ENCODE assay signal across 8 cellular contexts in the genomic region with DNA sequence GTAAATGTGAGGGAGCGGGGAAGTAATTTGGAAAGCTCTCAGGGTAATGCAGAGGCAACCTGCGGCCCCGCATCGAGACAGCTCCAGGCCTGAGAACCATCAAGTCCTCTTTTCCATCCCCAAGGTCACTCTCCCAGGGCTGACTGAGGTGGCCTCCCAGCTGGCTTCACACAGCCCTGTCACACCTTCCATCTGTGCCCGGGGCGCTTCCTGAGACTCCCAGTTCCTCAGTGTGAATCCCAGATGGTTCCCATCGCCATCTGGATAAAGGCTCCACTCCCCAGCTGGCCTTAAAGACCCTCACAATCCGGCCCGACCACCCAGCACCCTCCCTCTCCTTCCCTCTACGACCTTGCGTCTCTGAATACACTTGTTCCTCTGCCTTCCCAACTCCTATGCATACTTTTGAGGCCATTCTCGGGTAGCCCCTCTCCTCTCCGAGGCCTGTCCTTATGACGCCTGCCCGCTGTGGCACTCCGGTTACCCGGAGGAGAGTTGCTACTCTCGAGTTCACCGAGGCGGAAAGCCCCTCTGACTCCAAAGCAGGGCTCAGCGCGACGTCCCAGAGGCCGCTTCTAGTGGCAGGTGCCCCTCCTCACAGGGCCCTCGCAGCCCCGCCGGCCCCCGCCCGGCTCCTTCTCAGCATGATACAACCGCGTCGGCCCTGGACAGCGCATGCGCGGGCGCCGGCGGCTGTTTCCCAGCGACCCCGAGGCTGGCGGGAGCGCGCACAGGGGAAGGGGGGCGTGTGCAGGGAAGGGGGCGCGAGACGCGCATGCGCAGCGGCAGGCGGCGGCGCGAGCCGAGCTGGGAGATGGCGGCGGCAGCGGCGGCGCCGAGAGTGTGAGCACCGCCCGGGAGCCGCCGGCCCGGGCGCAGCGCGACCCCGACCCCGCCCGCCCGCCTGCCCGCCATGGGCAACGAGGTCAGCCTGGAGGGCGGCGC. TPM values are rescaled to one million over a fixed set of nuclear protein-coding genes. Genes with fewer than 3 reads are reported as not detected.
DNase-seq lines count a peak whose midpoint lies in the region; ATAC-seq and TF ChIP-seq lines count a peak whose summit lies in the region.

Gene BSN (plus strand): TSS at position 788 of the 945 bp plus-strand sequence. CDS start 126 bp downstream, at position 914.

- peaks cover 11% of the 10 kb centered on the region for H3K4me1 Mint-ChIP-seq in activated CD4-positive, alpha-beta T cell treated with anti-CD3 and anti-CD28 coated beads for 36 hours
- H3K4me1 Mint-ChIP-seq in chondrocyte (ENCODE audit: low read depth) = peaks cover 17% of the 10 kb centered on the region

- H3K27me3 Mint-ChIP-seq in activated CD4-positive, alpha-beta T cell treated with anti-CD3 and anti-CD28 coated beads for 36 hours = peaks cover 34% of the 10 kb centered on the region
- H3K27me3 Mint-ChIP-seq in chondrocyte (ENCODE audit: low read depth) = peaks cover 10% of the 10 kb centered on the region

- POLR2A ChIA-PET in activated CD4-positive, alpha-beta T cell treated with anti-CD3 and anti-CD28 coated beads for 36 hours (lab: Charles Lee) = interaction anchor here (0.6 to 1.4 kb wide), 2 partner anchors 14 to 220 kb away, joined by 3 to 7 read pairs; no protein-coding TSS in a partner anchor

- intact Hi-C loops in activated CD4-positive, alpha-beta T cell treated with anti-CD3 and anti-CD28 coated beads for 36 hours (cut with DNase I, micrococcal nuclease) = loop anchor here in 1 of 2 experiments (1.0 to 10.0 kb wide), 9 partner anchors 15 to 673 kb away; partner anchors contain the start of genes APEH, DAG1, MST1 and NICN1

- CTCF ChIA-PET in activated CD4-positive, alpha-beta T cell treated with anti-CD3 and anti-CD28 coated beads for 36 hours (lab: Charles Lee) = interaction anchor here (0.6 to 6.5 kb wide), 3 partner anchors 14 to 169 kb away, joined by 3 to 37 read pairs (median 13); no protein-coding TSS in a partner anchor

- no peaks in the 10 kb centered on the region for H3K36me3 Mint-ChIP-seq in activated CD4-positive, alpha-beta T cell treated with anti-CD3 and anti-CD28 coated beads for 36 hours (ENCODE audit: low read depth)
- no peaks in the 10 kb centered on the region for H3K36me3 Mint-ChIP-seq in chondrocyte (ENCODE audit: low read depth)

- H3K9me3 Mint-ChIP-seq in activated CD4-positive, alpha-beta T cell treated with anti-CD3 and anti-CD28 coated beads for 36 hours (ENCODE audit: low read depth) = no peaks in the 10 kb centered on the region
- H3K9me3 Mint-ChIP-seq in chondrocyte (ENCODE audit: low read depth) = no peaks in the 10 kb centered on the region

- no peak for TF ChIP-seq CTCF in AG09309 (IDR thresholded peaks at IDR 0.05; ENCODE audit: control insufficient read depth, insufficient read depth, low read depth, low read length, missing control alignments)
- no peak for TF ChIP-seq CTCF in chondrocyte (IDR thresholded peaks at IDR 0.05)

- ATAC-seq in GM19035 (IDR thresholded peaks at IDR 0.05; ENCODE audit: unreplicated experiment) = peak; percentile 79
- ATAC-seq in HG03354 (IDR thresholded peaks at IDR 0.05; ENCODE audit: poor library complexity, severe bottlenecking, unreplicated experiment) = peak; percentile 84
- ATAC-seq in activated CD4-positive, alpha-beta T cell treated with anti-CD3 and anti-CD28 coated beads for 36 hours = peak; percentile 92

- DNase-seq in AG09309 (ENCODE audit: low read depth) = peak; percentile 37
- peak; percentile 73 to 91 for DNase-seq in NCI-H446 (lab: John Stamatoyannopoulos, UW)
- peak; percentile 95 for DNase-seq in activated CD4-positive, alpha-beta T cell treated with anti-CD3 and anti-CD28 coated beads for 36 hours
- no peak for DNase-seq in chondrocyte (ENCODE audit: low spot score)
- peak; percentile 91 for DNase-seq in kidney tubule cell (ENCODE audit: low spot score)
- peak; percentile 70 to 71 for DNase-seq in stimulated activated CD4-positive, alpha-beta T cell treated with anti-CD3 and anti-CD28 coated beads, Interleukin-1b, Interleukin-23, amount 100 ng/mL, for 1 hour (ENCODE audit: low read depth in 2 of 2)

- H3K4me3 Mint-ChIP-seq in activated CD4-positive, alpha-beta T cell treated with anti-CD3 and anti-CD28 coated beads for 36 hours = peak within 1 kb of the TSS; percentile 72
- H3K4me3 Mint-ChIP-seq in chondrocyte (ENCODE audit: unreplicated experiment) = peak within 1 kb of the TSS; percentile 93

- H3K4me3 ChIP-seq in AG09309 (ENCODE audit: control insufficient read depth, low read depth, low read length) = peak within 1 kb of the TSS; percentile 71

- H3K27ac Mint-ChIP-seq in activated CD4-positive, alpha-beta T cell treated with anti-CD3 and anti-CD28 coated beads for 36 hours = peak within 1 kb of the TSS; percentile 24
- peak within 1 kb of the TSS; percentile 66 for H3K27ac Mint-ChIP-seq in chondrocyte (ENCODE audit: unreplicated experiment)

RNA-seq across cellular contexts. Expression of gene BSN, which starts in this region (rescaled TPM):
- total RNA-seq in activated CD4-positive, alpha-beta T cell treated with anti-CD3 and anti-CD28 coated beads for 36 hours = under 1 TPM; 0.09 to 0.11 TPM
- total RNA-seq in chondrocyte = 0.77 to 0.82 TPM (median 0.77 TPM) in 3 replicates

Comparison
In these comparisons a context has a peak if more than half of its experiments do, and no peak if none do; other contexts are left out.
1. Peak in DNase-seq and ATAC-seq in activated CD4-positive, alpha-beta T cell treated with anti-CD3 and anti-CD28 coated beads for 36 hours; RNA of the gene not detected or under 1 TPM.